Comparison of ENCODE assay signal across 9 cellular contexts in the genomic region with DNA sequence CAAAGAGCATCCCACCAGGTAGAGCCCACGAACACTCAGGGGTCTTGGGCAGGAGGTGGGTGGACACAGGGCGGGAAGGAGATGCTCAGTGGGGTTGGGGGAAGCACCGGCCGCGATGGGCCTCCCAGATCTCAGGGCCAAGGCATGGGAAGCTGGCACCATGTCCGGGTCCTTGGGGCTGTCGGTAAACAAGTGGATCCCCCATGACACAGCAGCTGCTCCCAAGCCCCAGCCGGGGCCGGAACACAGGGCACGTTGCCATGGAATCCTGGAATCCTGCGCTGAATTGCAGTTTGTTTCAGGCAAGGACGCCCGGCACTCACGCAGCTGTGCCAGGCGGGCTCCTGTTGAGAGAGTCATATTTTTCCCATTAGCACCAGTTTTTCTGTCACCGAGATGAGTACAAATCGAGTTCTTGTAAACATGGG. TPM values are rescaled to one million over a fixed set of nuclear protein-coding genes. Genes with fewer than 3 reads are reported as not detected.
DNase-seq lines count a peak whose midpoint lies in the region; ATAC-seq and TF ChIP-seq lines count a peak whose summit lies in the region.
"Had no signal": no experiment of that assay in that cellular context is flagged by ENCODE, and none has a peak within 500 bp of the region (broad histone marks: within the 10 kb centered on the region; RNA-seq: fewer than 3 reads in every experiment).

No MANE protein-coding gene starts in this region.

- in situ Hi-C loops in transverse colon (cut with MboI; ENCODE audit: low pct_ligation_motif_present in 1 of 4, low pct_unique_long_range_greater_than_20kb in 1 of 4, low sequenced_read_pairs in 3 of 4), result no loop called here

- peaks cover 14% of the 10 kb centered on the region for H3K4me1 Mint-ChIP-seq in activated CD8-positive, alpha-beta memory T cell treated with anti-CD3 and anti-CD28 coated beads, Interleukin-2, amount 10 ng/mL, durations not matched to agents 7 days and 5 days

- H3K27ac ChIP-seq in angular gyrus (ENCODE audit: low read depth, low read length) (peak overlapping the region; percentile 88), transverse colon (peak overlapping the region in 3 of 4 donors; percentile 7 to 76 (median 10))

- H3K9me3 Mint-ChIP-seq in activated CD8-positive, alpha-beta memory T cell treated with anti-CD3 and anti-CD28 coated beads, Interleukin-2, amount 10 ng/mL, durations not matched to agents 7 days and 5 days (ENCODE audit: low read depth), result no peaks in the 10 kb centered on the region
- H3K9me3 Mint-ChIP-seq: T-helper 1 cell treated with Interleukin-12 subunit alpha and Interleukin-12 subunit beta and Interleukin-4 antibody, amounts not matched to agents 30 μg/mL and 1 μg/mL, for 36 hours had no signal

- no peak overlapping the region for H3K4me3 ChIP-seq in transverse colon

- no peak for DNase-seq in activated CD8-positive, alpha-beta memory T cell treated with anti-CD3 and anti-CD28 coated beads, Interleukin-2, amount 10 ng/mL, durations not matched to agents 7 days and 5 days
- no peak for DNase-seq in activated CD8-positive, alpha-beta memory T cell treated with anti-CD3 and anti-CD28 coated beads for 24 hours
- DNase-seq in medulla oblongata (ENCODE audit: extremely low spot score) (peak; percentile 89), transverse colon (peak; percentile 34), NCI-H226 (no peak)

- no peak for ATAC-seq in activated CD8-positive, alpha-beta memory T cell treated with anti-CD3 and anti-CD28 coated beads, Interleukin-2, amount 10 ng/mL, durations not matched to agents 7 days and 5 days
- ATAC-seq in GM18909 (IDR thresholded peaks at IDR 0.05; ENCODE audit: poor library complexity, unreplicated experiment), result no peak
- ATAC-seq in GM19397 (IDR thresholded peaks at IDR 0.05; ENCODE audit: unreplicated experiment), result no peak

- peaks cover 0 to 32% (median 14%) of the 10 kb centered on the region in 4 donors for H3K4me1 ChIP-seq in transverse colon

- H3K36me3 Mint-ChIP-seq in activated CD8-positive, alpha-beta memory T cell treated with anti-CD3 and anti-CD28 coated beads, Interleukin-2, amount 10 ng/mL, durations not matched to agents 7 days and 5 days, result peaks cover 5% of the 10 kb centered on the region

- no peak for TF ChIP-seq EP300 in transverse colon (IDR thresholded peaks at IDR 0.05; ENCODE audit: low read depth)

- no peak overlapping the region for H3K4me3 Mint-ChIP-seq in activated CD8-positive, alpha-beta memory T cell treated with anti-CD3 and anti-CD28 coated beads, Interleukin-2, amount 10 ng/mL, durations not matched to agents 7 days and 5 days
- H3K4me3 Mint-ChIP-seq: T-helper 1 cell treated with Interleukin-12 subunit alpha and Interleukin-12 subunit beta and Interleukin-4 antibody, amounts not matched to agents 30 μg/mL and 1 μg/mL, for 36 hours had no signal

- peaks cover 31% of the 10 kb centered on the region for H3K27me3 ChIP-seq in transverse colon

- H3K27ac Mint-ChIP-seq in activated CD8-positive, alpha-beta memory T cell treated with anti-CD3 and anti-CD28 coated beads, Interleukin-2, amount 10 ng/mL, durations not matched to agents 7 days and 5 days, result peak overlapping the region; percentile 40
- H3K27ac Mint-ChIP-seq: T-helper 1 cell treated with Interleukin-12 subunit alpha and Interleukin-12 subunit beta and Interleukin-4 antibody, amounts not matched to agents 30 μg/mL and 1 μg/mL, for 36 hours had no signal

- TF ChIP-seq POLR2A in transverse colon (IDR thresholded peaks at IDR 0.05), result no peak

- no peak for TF ChIP-seq CTCF in transverse colon (IDR thresholded peaks at IDR 0.05)

- 47% methylated on average over 15 of the region's 17 CpGs; no CpG with 5 or more reads in 1 of the 2 donors for WGBS in transverse colon (ENCODE audit: low coverage in 1 of 2), 2 donors

- intact Hi-C loops in transverse colon (cut with DNase I; ENCODE audit: low total_unique reads), result no loop called here

- no peaks in the 10 kb centered on the region for H3K9me3 ChIP-seq in transverse colon

- peaks cover 2% of the 10 kb centered on the region for H3K27me3 Mint-ChIP-seq in activated CD8-positive, alpha-beta memory T cell treated with anti-CD3 and anti-CD28 coated beads, Interleukin-2, amount 10 ng/mL, durations not matched to agents 7 days and 5 days

- CTCF ChIA-PET in activated CD8-positive, alpha-beta memory T cell treated with anti-CD3 and anti-CD28 coated beads, Interleukin-2, amount 10 ng/mL, durations not matched to agents 7 days and 5 days (lab: Charles Lee), result interaction anchor here (1.3 to 1.8 kb wide), 2 partner anchors 68 to 70 kb away, joined by 3 to 9 read pairs; no protein-coding TSS in a partner anchor

- H3K36me3 ChIP-seq in transverse colon, result no peaks in the 10 kb centered on the region

RNA-seq across cellular contexts. Expression of a gene that starts 23.0 kb away (rescaled TPM):
- 10 to 100 TPM; 29.8 to 34.6 TPM for total RNA-seq in activated CD8-positive, alpha-beta memory T cell treated with anti-CD3 and anti-CD28 coated beads, Interleukin-2, amount 10 ng/mL, durations not matched to agents 7 days and 5 days
- 100 to 1,000 TPM in 1 of 4 donors, 10 to 100 TPM in 3; 38.6 to 107 (median 41.7) TPM for total RNA-seq in transverse colon

Comparison
In these comparisons a context has a peak if more than half of its experiments do, and no peak if none do; other contexts are left out.
1. DNase-seq: peak in medulla oblongata (single experiment) and transverse colon (single experiment); none in activated CD8-positive, alpha-beta memory T cell treated with anti-CD3 and anti-CD28 coated beads, Interleukin-2, amount 10 ng/mL, durations not matched to agents 7 days and 5 days (single experiment), activated CD8-positive, alpha-beta memory T cell treated with anti-CD3 and anti-CD28 coated beads for 24 hours (single experiment) and NCI-H226 (single experiment).